Comparison of ENCODE assay signal across 8 cellular contexts in genomic region chr14:105485720-105486332, GRCh38. TPM values are rescaled to one million over a fixed set of nuclear protein-coding genes. Genes with fewer than 3 reads are reported as not detected.
DNase-seq lines count a peak whose midpoint lies in the region; ATAC-seq and TF ChIP-seq lines count a peak whose summit lies in the region.

No MANE protein-coding gene starts in this region.

- no peak overlapping the region for H2AFZ ChIP-seq in SK-N-SH (ENCODE audit: low read depth)
- H2AFZ ChIP-seq in GM23248: no peak overlapping the region

- H3K4me3 ChIP-seq in SK-N-SH (ENCODE audit: low read depth in 2 of 2, low read length in 1 of 2) (no peak overlapping the region), ectodermal cell (ENCODE audit: insufficient read depth, low read depth, low read length) (peak overlapping the region; percentile 52), GM23248 (no peak overlapping the region)

- POLR2A ChIA-PET in SK-N-SH (lab: Yijun Ruan, JAX): interaction anchor here (0.9 to 1.0 kb wide), 2 partner anchors 14 to 15 kb away, joined by 3 to 4 read pairs; no protein-coding TSS in a partner anchor

- ATAC-seq in GM21447 (IDR thresholded peaks at IDR 0.05; ENCODE audit: unreplicated experiment): no peak

- H3F3A ChIP-seq in SK-N-SH (replicated peaks; ENCODE audit: insufficient read depth): peaks cover 11% of the 10 kb centered on the region
- H3F3A ChIP-seq in GM23248 (ENCODE audit: insufficient read depth): no peaks in the 10 kb centered on the region

- H4K20me1 ChIP-seq in SK-N-SH (ENCODE audit: insufficient read depth): no peaks in the 10 kb centered on the region
- H4K20me1 ChIP-seq in GM23248 (ENCODE audit: insufficient read depth): no peaks in the 10 kb centered on the region

- H3K27ac ChIP-seq in SK-N-SH (ENCODE audit: low read depth in 2 of 2, low read length in 1 of 2): peak overlapping the region; percentile 47 to 61; a peak in 2 of 4 replicates
- H3K27ac ChIP-seq in ectodermal cell (ENCODE audit: insufficient read depth, low read depth, low read length, poor library complexity, severe bottlenecking): no peak overlapping the region
- no peak overlapping the region for H3K27ac ChIP-seq in GM23248

- no peaks in the 10 kb centered on the region for H3K36me3 Mint-ChIP-seq in neural crest cell (ENCODE audit: low read depth)

- no peak overlapping the region for H3K27ac Mint-ChIP-seq in neural crest cell (ENCODE audit: unreplicated experiment)

- H3K27me3 ChIP-seq in SK-N-SH (ENCODE audit: insufficient read depth) (no peaks in the 10 kb centered on the region), ectodermal cell (ENCODE audit: control insufficient read depth, insufficient read depth, low read length, poor library complexity, severe bottlenecking) (peaks cover 58% of the 10 kb centered on the region), GM23248 (replicated peaks; ENCODE audit: insufficient read depth) (peaks cover 17% of the 10 kb centered on the region)

- H3K9ac ChIP-seq in SK-N-SH (no peak overlapping the region), GM23248 (no peak overlapping the region)

- TF ChIP-seq EP300 in SK-N-SH (IDR thresholded peaks at IDR 0.05; ENCODE audit: borderline replicate concordance in 1 of 2, low read depth in 1 of 2, low read length in 1 of 2): no peak

- H3K9me3 Mint-ChIP-seq in neural crest cell: no peaks in the 10 kb centered on the region

- peak; percentile 49 for DNase-seq in stimulated activated CD4-positive, alpha-beta T cell treated with anti-CD3 and anti-CD28 coated beads, Interleukin-1b, Interleukin-23, amount 100 ng/mL, for 48 hours
- DNase-seq in stimulated activated CD4-positive, alpha-beta T cell treated with anti-CD3 and anti-CD28 coated beads, Interleukin-2, amount 100 ng/mL, for 48 hours: no peak
- peak; percentile 92 for DNase-seq in SK-N-SH
- peak; percentile 59 for DNase-seq in neural crest cell (ENCODE audit: low read depth, low spot score)
- no peak for DNase-seq in GM23248
- DNase-seq in KG1 (lab: John Stamatoyannopoulos, UW): no peak

- 31% methylated on average over 11 of the region's 21 CpGs for WGBS in SK-N-SH (ENCODE audit: low lambda C conversion rate)
- WGBS in ectodermal cell, 2 experiments: 16 to 18% methylated on average over 21 of the region's 21 CpGs
- WGBS in GM23248 (ENCODE audit: low coverage in 1 of 2, low lambda C conversion rate in 2 of 2, missing lambda C conversion rate in 2 of 2), 2 experiments: 52 to 56% methylated on average over 20 to 21 of the region's 21 CpGs

- no peaks in the 10 kb centered on the region for H3K36me3 ChIP-seq in SK-N-SH (replicated peaks in 1 of 2; ENCODE audit: control insufficient read depth in 1 of 2, insufficient read depth in 2 of 2, low read length in 1 of 2)
- H3K36me3 ChIP-seq in ectodermal cell (ENCODE audit: control insufficient read depth, insufficient read depth, low read length): no peaks in the 10 kb centered on the region
- no peaks in the 10 kb centered on the region for H3K36me3 ChIP-seq in GM23248 (ENCODE audit: low read depth)

- in situ Hi-C loops in GM23248 (cut with MboI): no loop called here

- TF ChIP-seq CTCF in SK-N-SH (IDR thresholded peaks at IDR 0.05): peak; percentile 58
- peak; percentile 64 for TF ChIP-seq CTCF in neural crest cell (conservative IDR thresholded peaks at IDR 0.05)

- H3K27me3 Mint-ChIP-seq in neural crest cell (ENCODE audit: low read depth): peaks cover 57% of the 10 kb centered on the region

- H3K79me2 ChIP-seq in SK-N-SH (ENCODE audit: insufficient read depth): no peaks in the 10 kb centered on the region
- no peaks in the 10 kb centered on the region for H3K79me2 ChIP-seq in GM23248 (ENCODE audit: insufficient read depth)

- peak; percentile 69 for TF ChIP-seq RAD21 in SK-N-SH (IDR thresholded peaks at IDR 0.05; ENCODE audit: low read length)

- no peak overlapping the region for H3K4me2 ChIP-seq in SK-N-SH
- no peak overlapping the region for H3K4me2 ChIP-seq in GM23248 (ENCODE audit: unreplicated experiment)

- peak overlapping the region; percentile 57 for H3K4me3 Mint-ChIP-seq in neural crest cell

- H3K9me3 ChIP-seq in SK-N-SH: no peaks in the 10 kb centered on the region
- no peaks in the 10 kb centered on the region for H3K9me3 ChIP-seq in ectodermal cell (ENCODE audit: control insufficient read depth, low read length)
- no peaks in the 10 kb centered on the region for H3K9me3 ChIP-seq in GM23248 (ENCODE audit: low read depth)

- H3K4me1 Mint-ChIP-seq in neural crest cell: peaks cover 26% of the 10 kb centered on the region

- H3K9me2 ChIP-seq in SK-N-SH: no peaks in the 10 kb centered on the region
- H3K9me2 ChIP-seq in GM23248 (ENCODE audit: insufficient read depth): no peaks in the 10 kb centered on the region

- CTCF ChIA-PET in SK-N-SH (lab: Yijun Ruan, JAX): interaction anchor here (0.7 to 7.2 kb wide), 17 partner anchors 9 to 118 kb away, joined by 3 to 137 read pairs (median 3); no protein-coding TSS in a partner anchor

- H3K4me1 ChIP-seq in SK-N-SH (ENCODE audit: control insufficient read depth in 1 of 2, insufficient read depth in 2 of 2, low read depth in 1 of 2, low read length in 1 of 2): peaks cover 27 to 67% of the 10 kb centered on the region in 2 experiments; a peak in 3 of 4 replicates
- peaks cover 63% of the 10 kb centered on the region for H3K4me1 ChIP-seq in ectodermal cell (ENCODE audit: control insufficient read depth, insufficient read depth, low read length)
- H3K4me1 ChIP-seq in GM23248 (ENCODE audit: insufficient read depth): peaks cover 22% of the 10 kb centered on the region

TF ChIP-seq in SK-N-SH, 30 proteins besides CTCF, POLR2A, EP300 and RAD21 (continues in another document):
- TF ChIP-seq IRF3 (IDR thresholded peaks at IDR 0.05; ENCODE audit: low read depth, low read length) (no peak), JUND (IDR thresholded peaks at IDR 0.05) (no peak), YY1 (IDR thresholded peaks at IDR 0.05; ENCODE audit: low read depth) (peak; percentile 68; the same call in 1 of the 2 replicates), MAX (IDR thresholded peaks at IDR 0.05; ENCODE audit: low read depth) (no peak), ELF1 (IDR thresholded peaks at IDR 0.05) (no peak), SIN3A (IDR thresholded peaks at IDR 0.05; ENCODE audit: borderline replicate concordance, low read depth, low read length) (no peak), SMC3 (IDR thresholded peaks at IDR 0.05; ENCODE audit: low read depth, low read length) (peak; percentile 33; the same call in 1 of the 2 replicates), MEF2A (IDR thresholded peaks at IDR 0.05; ENCODE audit: borderline replicate concordance, low read depth) (no peak), FOSL2 (IDR thresholded peaks at IDR 0.05; ENCODE audit: borderline replicate concordance, low read depth) (no peak)

RNA-seq across cellular contexts. Expression of gene CRIP1, which starts 0.9 kb away (rescaled TPM):
- polyA plus RNA-seq in SK-N-SH (2012; rRNA removed): 0.68 and 0.72 TPM in 2 replicates
- 0.09 TPM in 1 of 2 replicates, not detected in the other for polyA plus RNA-seq in SK-N-SH (2012; cell fraction: cytosol; rRNA removed)
- polyA plus RNA-seq in SK-N-SH (2012; cell fraction: nucleus; rRNA removed): 9.8 and 16.8 TPM in 2 replicates
- polyA plus RNA-seq in ectodermal cell (2013, experiment 1 of 4): 46.7 TPM
- polyA plus RNA-seq in ectodermal cell (2013, experiment 2 of 4): 41.5 TPM
- 52.7 TPM for polyA plus RNA-seq in ectodermal cell (2013, experiment 3 of 4)
- 54.8 TPM for polyA plus RNA-seq in ectodermal cell (2013, experiment 4 of 4)
- total RNA-seq in neural crest cell: 3.2 and 4.8 TPM in 2 replicates
- total RNA-seq in GM23248 (2014; rRNA removed; shearing (Covaris generic)): 1.8 and 12.3 TPM in 2 replicates
- 32.7 and 37.7 TPM in 2 replicates for polyA plus RNA-seq in GM23248 (2016; fragmentation: Nextera tagmentation; extraction: Ambion mirVana)

RNA-seq across cellular contexts. Expression of gene TEDC1, which starts 5.2 kb away (rescaled TPM):
- polyA plus RNA-seq in SK-N-SH (2012; rRNA removed): 10.9 and 13.4 TPM in 2 replicates
- polyA plus RNA-seq in SK-N-SH (2012; cell fraction: cytosol; rRNA removed): 4.4 and 7.2 TPM in 2 replicates
- 33.0 and 74.2 TPM in 2 replicates for polyA plus RNA-seq in SK-N-SH (2012; cell fraction: nucleus; rRNA removed)
- 22.9 TPM for polyA plus RNA-seq in ectodermal cell (2013, experiment 1 of 4)
- polyA plus RNA-seq in ectodermal cell (2013, experiment 2 of 4): 21.7 TPM
- 16.6 TPM for polyA plus RNA-seq in ectodermal cell (2013, experiment 3 of 4)
- polyA plus RNA-seq in ectodermal cell (2013, experiment 4 of 4): 19.7 TPM
- 39.6 and 44.9 TPM in 2 replicates for total RNA-seq in neural crest cell
- 8.7 and 9.8 TPM in 2 replicates for total RNA-seq in GM23248 (2014; rRNA removed; shearing (Covaris generic))
- 4.0 and 6.4 TPM in 2 replicates for polyA plus RNA-seq in GM23248 (2016; fragmentation: Nextera tagmentation; extraction: Ambion mirVana)

RNA-seq across cellular contexts. Expression of gene CRIP2, which starts 11.2 kb away (rescaled TPM):
- polyA plus RNA-seq in SK-N-SH (2012; rRNA removed): 219 and 335 TPM in 2 replicates
- 154 and 228 TPM in 2 replicates for polyA plus RNA-seq in SK-N-SH (2012; cell fraction: cytosol; rRNA removed)
- polyA plus RNA-seq in SK-N-SH (2012; cell fraction: nucleus; rRNA removed): 326 and 608 TPM in 2 replicates
- polyA plus RNA-seq in ectodermal cell (2013, experiment 1 of 4): 11.8 TPM
- 14.1 TPM for polyA plus RNA-seq in ectodermal cell (2013, experiment 2 of 4)
- 14.0 TPM for polyA plus RNA-seq in ectodermal cell (2013, experiment 3 of 4)
- 16.4 TPM for polyA plus RNA-seq in ectodermal cell (2013, experiment 4 of 4)
- total RNA-seq in neural crest cell: 38.3 and 39.3 TPM in 2 replicates
- 149 and 188 TPM in 2 replicates for total RNA-seq in GM23248 (2014; rRNA removed; shearing (Covaris generic))
- polyA plus RNA-seq in GM23248 (2016; fragmentation: Nextera tagmentation; extraction: Ambion mirVana): 317 and 319 TPM in 2 replicates

RNA-seq across cellular contexts. Expression of gene TMEM121, which starts 40.6 kb away (rescaled TPM):
- polyA plus RNA-seq in SK-N-SH (2012; rRNA removed): 7.2 and 9.1 TPM in 2 replicates
- 2.1 and 5.7 TPM in 2 replicates for polyA plus RNA-seq in SK-N-SH (2012; cell fraction: cytosol; rRNA removed)
- 5.1 and 5.9 TPM in 2 replicates for polyA plus RNA-seq in SK-N-SH (2012; cell fraction: nucleus; rRNA removed)
- 2.3 TPM for polyA plus RNA-seq in ectodermal cell (2013, experiment 1 of 4)
- 2.5 TPM for polyA plus RNA-seq in ectodermal cell (2013, experiment 2 of 4)
- 4.1 TPM for polyA plus RNA-seq in ectodermal cell (2013, experiment 3 of 4)
- polyA plus RNA-seq in ectodermal cell (2013, experiment 4 of 4): 3.8 TPM
- 12.3 and 13.9 TPM in 2 replicates for total RNA-seq in neural crest cell
- total RNA-seq in GM23248 (2014; rRNA removed; shearing (Covaris generic)): 11.1 and 20.5 TPM in 2 replicates
- 4.1 and 5.8 TPM in 2 replicates for polyA plus RNA-seq in GM23248 (2016; fragmentation: Nextera tagmentation; extraction: Ambion mirVana)

Comparison
In these comparisons a context has a peak if more than half of its experiments do, and no peak if none do; other contexts are left out.
1. DNase-seq: peak in stimulated activated CD4-positive, alpha-beta T cell treated with anti-CD3 and anti-CD28 coated beads, Interleukin-1b, Interleukin-23, amount 100 ng/mL, for 48 hours (single experiment), SK-N-SH (single experiment) and neural crest cell (single experiment); none in stimulated activated CD4-positive, alpha-beta T cell treated with anti-CD3 and anti-CD28 coated beads, Interleukin-2, amount 100 ng/mL, for 48 hours (0 of 2), GM23248 (single experiment) and KG1 (single experiment).
2. H3K27ac ChIP-seq: peak in SK-N-SH (2 of 2); none in ectodermal cell (single experiment) and GM23248 (single experiment).